In the genomic region with DNA sequence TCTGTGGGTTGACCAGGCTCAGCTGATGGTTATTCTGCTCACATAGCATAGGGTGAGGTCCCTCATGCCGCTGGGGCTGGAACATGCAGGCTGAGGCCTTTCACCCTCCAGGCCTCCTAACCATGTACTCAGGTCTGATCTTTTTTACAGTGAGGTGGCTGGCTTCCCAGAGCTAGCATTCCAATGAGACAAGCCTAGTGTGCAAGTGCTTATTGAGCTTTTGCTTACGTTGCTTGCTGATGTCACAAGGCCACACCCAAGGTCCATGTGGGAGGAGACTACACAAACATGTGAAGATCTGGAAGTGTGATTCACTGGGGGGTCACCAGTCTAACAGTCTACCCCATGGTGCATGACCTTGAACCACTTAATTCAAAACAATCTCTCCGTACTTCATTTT, we compare ENCODE assay signal across 29 cellular contexts. TPM values are rescaled to one million over a fixed set of nuclear protein-coding genes. Genes with fewer than 3 reads are reported as not detected.
"Had no signal": no experiment of that assay in that cellular context is flagged by ENCODE, and none has a peak within 500 bp of the region (broad histone marks: within the 10 kb centered on the region; RNA-seq: fewer than 3 reads in every experiment).

No MANE protein-coding gene starts in this region.

- DNase-seq: dermis blood vessel endothelial cell; effector memory CD4-positive, alpha-beta T cell; erythroblast; foreskin fibroblast; gastrocnemius medialis; head of caudate nucleus; kidney; natural killer cell; occipital lobe; ovary; posterior cingulate gyrus; psoas muscle; right cardiac atrium; sigmoid colon; spleen; stimulated activated CD4-positive, alpha-beta T cell treated with anti-CD3 and anti-CD28 coated beads, Interleukin-4, amount 100 ng/mL, for 4 hours; stimulated activated naive CD8-positive, alpha-beta T cell treated with anti-CD3 and anti-CD28 coated beads, Interleukin-15, Interleukin-2, amounts not matched to agents 100 U/mL and 50 U/mL, for 24 hours; transverse colon had no signal

- ATAC-seq: gastrocnemius medialis; left lobe of liver; natural killer cell; psoas muscle; right cardiac atrium; stimulated activated memory B cell treated with anti-CD40 and anti-IgM and Interleukin-4, amounts not matched to agents 10 μg/mL and 1 μg/mL and 100 μg/mL, for 72 hours; stimulated activated naive CD8-positive, alpha-beta T cell treated with anti-CD3 and anti-CD28 coated beads, Interleukin-15, Interleukin-2, amounts not matched to agents 100 U/mL and 50 U/mL, for 24 hours had no signal

- FAIRE-seq: endometrium, kidney had no signal

- H3K4me1 ChIP-seq: gastrocnemius medialis, psoas muscle, sigmoid colon, spleen had no signal

- H3K27ac ChIP-seq: coronary artery, gastrocnemius medialis, ovary, psoas muscle, sigmoid colon, spleen, transverse colon had no signal

- H3K27me3 ChIP-seq: ovary had no signal

- H3K4me3 ChIP-seq: coronary artery, gastrocnemius medialis, lung, ovary, psoas muscle, sigmoid colon, spleen, transverse colon had no signal

- H3K36me3 ChIP-seq: gastrocnemius medialis, ovary, sigmoid colon, spleen, transverse colon had no signal

- H3K9me3 ChIP-seq: gastrocnemius medialis, ovary, psoas muscle, sigmoid colon, transverse colon had no signal

RNA-seq across cellular contexts. Expression of a gene that starts 33.9 kb away (rescaled TPM):
- total RNA-seq: dermis blood vessel endothelial cell, glomerular endothelial cell, kidney, left lobe of liver, lung, mononuclear cell, natural killer cell, occipital lobe, psoas muscle, renal cortical epithelial cell, right cardiac atrium, skeletal muscle tissue, spleen, ureter had no signal
- polyA plus RNA-seq: lung, neural cell, ovary, right cardiac atrium, spleen had no signal
